Comparison of ENCODE assay signal across 20 cellular contexts in the genomic region with DNA sequence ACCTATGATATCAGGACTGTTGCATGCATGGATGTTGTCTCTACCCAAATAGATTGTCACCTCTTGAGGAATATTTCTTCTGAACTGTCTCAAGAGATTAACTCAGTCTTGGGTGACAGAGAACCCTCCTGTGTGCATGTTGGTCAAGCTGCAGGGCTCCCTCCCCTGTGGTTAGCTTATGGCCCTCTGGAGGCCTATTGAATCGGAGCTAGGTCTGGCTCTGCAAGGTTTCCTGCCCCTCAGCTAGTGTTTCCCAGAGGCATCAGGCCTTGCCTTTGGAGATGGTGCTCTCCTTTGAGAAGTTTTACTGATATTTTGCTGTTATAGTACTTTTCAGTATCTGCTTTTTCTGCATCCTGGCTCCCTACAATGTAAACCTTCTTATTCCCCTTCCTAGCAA.
DNase-seq lines count a peak whose midpoint lies in the region; ATAC-seq, FAIRE-seq and TF ChIP-seq lines count a peak whose summit lies in the region.
"Had no signal": no experiment of that assay in that cellular context is flagged by ENCODE, and none has a peak within 500 bp of the region (broad histone marks: within the 10 kb centered on the region; RNA-seq: fewer than 3 reads in every experiment).

No MANE protein-coding gene starts in this region.

- H3K23ac ChIP-seq in H9 (ENCODE audit: insufficient read length, low read depth, low read length) (no peak overlapping the region), H1 (ENCODE audit: insufficient read length) (no peak overlapping the region)

- H3K4ac ChIP-seq in H9 (ENCODE audit: low read depth, low read length), result no peak overlapping the region
- H3K4ac ChIP-seq in H1 (replicated peaks; ENCODE audit: insufficient read length, low read depth, low read length), result no peak overlapping the region

- H4K5ac ChIP-seq in H9 (ENCODE audit: insufficient read length, low read depth, low read length) (no peak overlapping the region), H1 (ENCODE audit: insufficient read length, low read depth, low read length) (no peak overlapping the region)

- peaks cover 48 to 56% of the 10 kb centered on the region in 2 experiments for H3K4me1 Mint-ChIP-seq in H9
- H3K4me1 Mint-ChIP-seq in Calu3 (ENCODE audit: low read depth, unreplicated experiment), result no peaks in the 10 kb centered on the region
- H3K4me1 Mint-ChIP-seq: CD4-positive, CD25-positive, alpha-beta regulatory T cell; CD8-positive, alpha-beta memory T cell had no signal

- H2BK5ac ChIP-seq in H9 (ENCODE audit: insufficient read length, low read length), result no peak overlapping the region
- H2BK5ac ChIP-seq in H1 (ENCODE audit: low read depth, low read length), result no peak overlapping the region

- POLR2A ChIA-PET in H1 (lab: Charles Lee; ENCODE audit: partially characterized antibody), result interaction anchor here (0.6 kb wide), 1 partner anchor 460 kb away, joined by 4 read pairs; no protein-coding TSS in a partner anchor

- H2BK15ac ChIP-seq in H9 (ENCODE audit: low read depth, low read length) (no peak overlapping the region), H1 (ENCODE audit: low read length) (no peak overlapping the region)

- no peak for ATAC-seq in HG03139 (IDR thresholded peaks at IDR 0.05; ENCODE audit: unreplicated experiment)

- no peak for TF ChIP-seq CTCF in H9 (conservative IDR thresholded peaks at IDR 0.05)
- no peak for TF ChIP-seq CTCF in H1 (IDR thresholded peaks at IDR 0.05; ENCODE audit: control extremely low read depth in 1 of 3, insufficient read depth in 1 of 3, low read depth in 1 of 3, low read length in 3 of 3)
- TF ChIP-seq CTCF in Calu3 (IDR thresholded peaks at IDR 0.05; ENCODE audit: unreplicated experiment), result no peak

- H3K4me2 ChIP-seq in H9 (ENCODE audit: insufficient read depth, insufficient read length, low read length) (no peak overlapping the region), H1 (ENCODE audit: insufficient read depth in 1 of 2, low read depth in 2 of 2, low read length in 2 of 2) (no peak overlapping the region)
- H3K4me2 ChIP-seq: KMS-11 had no signal

- H4K20me1 ChIP-seq in H9 (ENCODE audit: control insufficient read depth, insufficient read depth, insufficient read length) (no peaks in the 10 kb centered on the region), H1 (replicated peaks in 1 of 2; ENCODE audit: control insufficient read depth in 1 of 2, insufficient read depth in 2 of 2, low read length in 2 of 2) (no peaks in the 10 kb centered on the region)

- H2BK120ac ChIP-seq in H9 (ENCODE audit: low read depth, low read length, poor library complexity, severe bottlenecking) (no peak overlapping the region), H1 (replicated peaks; ENCODE audit: low read depth, low read length) (no peak overlapping the region)

- no peak for TF ChIP-seq POLR2A in H1 (IDR thresholded peaks at IDR 0.05; ENCODE audit: control extremely low read depth in 1 of 2, low read depth in 2 of 2, low read length in 2 of 2)

- H3K27me3 ChIP-seq in H9 (ENCODE audit: insufficient read depth, low read length) (no peaks in the 10 kb centered on the region), H1 (replicated peaks in 1 of 4; ENCODE audit: control insufficient read depth in 3 of 4, extremely low read depth in 1 of 4, insufficient read depth in 3 of 4, low read length in 3 of 4) (no peaks in the 10 kb centered on the region)
- H3K27me3 ChIP-seq: BE2C had no signal

- H3K79me1 ChIP-seq in H9 (ENCODE audit: insufficient read depth, low read depth, low read length, poor library complexity, severe bottlenecking) (no peaks in the 10 kb centered on the region), H1 (ENCODE audit: low read depth, low read length) (no peaks in the 10 kb centered on the region)

- no peak overlapping the region for H3T11ph ChIP-seq in H9 (ENCODE audit: low read length)

- no peak overlapping the region for H3K4me3 Mint-ChIP-seq in H9
- no peak overlapping the region for H3K4me3 Mint-ChIP-seq in Calu3 (ENCODE audit: low read depth, unreplicated experiment)
- H3K4me3 Mint-ChIP-seq: CD4-positive, CD25-positive, alpha-beta regulatory T cell; CD8-positive, alpha-beta memory T cell had no signal

- DNase-seq in H9, result peak; percentile 27
- no peak for DNase-seq in H1 (ENCODE audit: low read depth in 1 of 2, low spot score in 2 of 2)
- DNase-seq in islet precursor cell, result peak; percentile 53
- no peak for DNase-seq in kidney glomerular epithelial cell (lab: John Stamatoyannopoulos, UW)
- no peak for DNase-seq in Calu3
- DNase-seq in DMS 273 treated with DMSO at 0.1 percent for 48 hours (lab: John Stamatoyannopoulos, UW), result no peak
- DNase-seq: BE2C; C1 segment of cervical spinal cord; CD4-positive, CD25-positive, alpha-beta regulatory T cell; CD8-positive, alpha-beta memory T cell; COR-L47; DMS153; DMS79; GF-D8; GOT3; HCEC 1CT had no signal

- no peaks in the 10 kb centered on the region for H3K36me3 ChIP-seq in H1 (ENCODE audit: control insufficient read depth in 2 of 4, insufficient read depth in 4 of 4, low read length in 3 of 4)
- H3K36me3 ChIP-seq: BE2C had no signal

- H3K18ac ChIP-seq in H9 (ENCODE audit: insufficient read length, low read depth, low read length) (no peak overlapping the region), H1 (ENCODE audit: extremely low read depth, low read length) (peak overlapping the region; percentile 6; the same call in 1 of the 2 replicates)

- TF ChIP-seq EP300 in H1 (IDR thresholded peaks at IDR 0.05; ENCODE audit: borderline replicate concordance in 1 of 2, low read depth in 2 of 2, low read length in 2 of 2), result no peak

- H3K4me3 ChIP-seq in H1 (ENCODE audit: extremely low read depth in 1 of 4, insufficient read depth in 2 of 4, low read depth in 3 of 4, low read length in 4 of 4), result no peak overlapping the region

- H4K8ac ChIP-seq in H9 (replicated peaks; ENCODE audit: insufficient read length, low read depth, low read length) (no peak overlapping the region), H1 (ENCODE audit: extremely low read depth, insufficient read depth, low read length) (no peak overlapping the region)

- H2BK12ac ChIP-seq in H9 (ENCODE audit: insufficient read length, low read depth, low read length) (no peak overlapping the region), H1 (ENCODE audit: low read depth, low read length) (no peak overlapping the region)

- no peak overlapping the region for H2BK20ac ChIP-seq in H9 (ENCODE audit: low read depth, low read length, poor library complexity, severe bottlenecking)
- 0 out of 2 replicates have a peak overlapping the region, but pooled peaks have one; percentile 38 for H2BK20ac ChIP-seq in H1 (ENCODE audit: low read length)

- CTCF ChIA-PET in H1 (lab: Charles Lee; ENCODE audit: partially characterized antibody), result interaction anchor here (1.3 kb wide), 1 partner anchor 10 kb away, joined by 7 read pairs; no protein-coding TSS in a partner anchor
- CTCF ChIA-PET in Calu3 (lab: Charles Lee), result no interaction called here

- WGBS in H9 (ENCODE audit: extremely low coverage, insufficient read length, low lambda C conversion rate), result no CpG with 5 or more reads among the region's 1 CpG
- 82% methylated on average over 1 of the region's 1 CpG; no CpG with 5 or more reads in 1 of the 2 experiments for WGBS in H1 (ENCODE audit: extremely low coverage in 1 of 2, insufficient coverage in 1 of 2, insufficient read length in 1 of 2, insufficient replicate concordance in 2 of 2, low coverage in 1 of 2, low lambda C conversion rate in 2 of 2, missing lambda C conversion rate in 1 of 2), 2 experiments

- no peaks in the 10 kb centered on the region for H3K9me3 ChIP-seq in H9 (ENCODE audit: control insufficient read depth, low read depth, low read length)
- H3K9me3 ChIP-seq in H1 (ENCODE audit: insufficient read depth in 2 of 2, low read depth in 1 of 2, low read length in 1 of 2), result no peaks in the 10 kb centered on the region
- H3K9me3 ChIP-seq: BE2C had no signal

- no peaks in the 10 kb centered on the region for H3K79me2 ChIP-seq in H9 (ENCODE audit: insufficient read depth, low read length)
- no peaks in the 10 kb centered on the region for H3K79me2 ChIP-seq in H1 (ENCODE audit: control insufficient read depth in 1 of 2, insufficient read depth in 2 of 2, low read length in 2 of 2)

- no peak; a peak in 1 of 4 replicates for TF ChIP-seq RAD21 in H1 (IDR thresholded peaks at IDR 0.05 in 1 of 2, conservative IDR thresholded peaks at IDR 0.05 in 1 of 2; ENCODE audit: low read depth in 2 of 2, low read length in 2 of 2)

- H3K27ac ChIP-seq in H9 (ENCODE audit: insufficient read length, low read depth, low read length) (no peak overlapping the region), H1 (ENCODE audit: low read depth, low read length) (no peak overlapping the region)
- H3K27ac ChIP-seq: HL-60, KMS-11 had no signal

- intact Hi-C loops in Calu3 (cut with micrococcal nuclease; ENCODE audit: unreplicated experiment), result no loop called here

- no peak for FAIRE-seq in H1 (lab: Jason Lieb, UNC)
- FAIRE-seq: D721Med had no signal

- no peak overlapping the region for H4K91ac ChIP-seq in H9 (ENCODE audit: insufficient read length, low read depth, low read length)
- H4K91ac ChIP-seq in H1 (replicated peaks; ENCODE audit: insufficient read length, low read length), result no peak overlapping the region

- H3K27me3 Mint-ChIP-seq in H9 (ENCODE audit: low read depth) (no peaks in the 10 kb centered on the region; the same call in 1 of the 2 replicates), Calu3 (ENCODE audit: unreplicated experiment) (no peaks in the 10 kb centered on the region)
- H3K27me3 Mint-ChIP-seq: CD4-positive, CD25-positive, alpha-beta regulatory T cell; CD8-positive, alpha-beta memory T cell had no signal

- no peak overlapping the region for H2AFZ ChIP-seq in H9 (ENCODE audit: low read length)
- no peak overlapping the region for H2AFZ ChIP-seq in H1 (ENCODE audit: low read length)

- no peaks in the 10 kb centered on the region for H3K9me3 Mint-ChIP-seq in H9
- peaks cover 13% of the 10 kb centered on the region for H3K9me3 Mint-ChIP-seq in Calu3 (ENCODE audit: low read depth, unreplicated experiment)

- no TSS peak for BruUV-seq in Calu3 (replicated peaks; lab: Mats Ljungman, UMichigan)

- H3K27ac Mint-ChIP-seq in H9, result peak overlapping the region in 1 of 3 experiments; percentile 82; a peak in 2 of 7 replicates
- H3K27ac Mint-ChIP-seq in Calu3 (ENCODE audit: unreplicated experiment), result no peak overlapping the region
- H3K27ac Mint-ChIP-seq: CD8-positive, alpha-beta memory T cell had no signal

- no peaks in the 10 kb centered on the region; the same call in 1 of the 2 replicates for H3K4me1 ChIP-seq in H9 (ENCODE audit: insufficient read depth, low read length)
- peaks cover 0 to 20% (median 5%) of the 10 kb centered on the region in 4 experiments; a peak in 2 of 7 replicates for H3K4me1 ChIP-seq in H1 (replicated peaks in 1 of 4; ENCODE audit: control insufficient read depth in 3 of 4, insufficient read depth in 4 of 4, low read length in 3 of 4)
- H3K4me1 ChIP-seq: BE2C had no signal

- H3K36me3 Mint-ChIP-seq in H9 (ENCODE audit: insufficient read depth in 1 of 3, low read depth in 3 of 3) (no peaks in the 10 kb centered on the region; a peak in 1 of 7 replicates), Calu3 (ENCODE audit: insufficient read depth, unreplicated experiment) (no peaks in the 10 kb centered on the region)
- H3K36me3 Mint-ChIP-seq: CD4-positive, CD25-positive, alpha-beta regulatory T cell; CD8-positive, alpha-beta memory T cell had no signal

- H2AK5ac ChIP-seq in H9 (ENCODE audit: insufficient read length, low read length) (no peak overlapping the region), H1 (ENCODE audit: low read depth, low read length) (no peak overlapping the region)

- H3K56ac ChIP-seq in H9 (ENCODE audit: insufficient read length, low read depth, low read length) (no peak overlapping the region), H1 (replicated peaks; ENCODE audit: insufficient read length, low read depth, low read length) (no peak overlapping the region)

- H3K9ac ChIP-seq in H9 (ENCODE audit: extremely low read depth, insufficient read length, low read length), result no peak overlapping the region
- no peak overlapping the region for H3K9ac ChIP-seq in H1 (replicated peaks in 1 of 4; ENCODE audit: extremely low read depth in 1 of 4, low read depth in 3 of 4, low read length in 3 of 4)
- H3K9ac ChIP-seq: KMS-11 had no signal

- H3K23me2 ChIP-seq in H9 (ENCODE audit: insufficient read length, low read depth, low read length, poor library complexity, severe bottlenecking) (no peaks in the 10 kb centered on the region), H1 (ENCODE audit: low read depth, low read length) (no peaks in the 10 kb centered on the region)

- H3K14ac ChIP-seq in H9 (ENCODE audit: insufficient read depth, low read length), result no peak overlapping the region
- no peak overlapping the region for H3K14ac ChIP-seq in H1 (ENCODE audit: insufficient read length)

Comparison
In these comparisons a context has a peak if more than half of its experiments do, and no peak if none do; other contexts are left out.
1. DNase-seq: peak in H9 (single experiment) and islet precursor cell (single experiment); none in H1 (0 of 2), kidney glomerular epithelial cell (single experiment), Calu3 (single experiment) and DMS 273 treated with DMSO at 0.1 percent for 48 hours (single experiment).